Comparison of ENCODE assay signal across 17 cellular contexts in genomic region chr15:66043264-66043663, GRCh38.
A peak's percentile ranks its signal among the peaks of the same experiment; 100 is the strongest.
DNase-seq lines count a peak whose midpoint lies in the region; TF ChIP-seq lines count a peak whose summit lies in the region.
"Had no signal": no experiment of that assay in that cellular context is flagged by ENCODE, and none has a peak within 500 bp of the region (broad histone marks: within the 10 kb centered on the region; RNA-seq: fewer than 3 reads in every experiment).

No MANE protein-coding gene starts in this region.

- CTCF ChIA-PET in GM10248 (lab: Yijun Ruan, JAX), result no interaction called here

- TF ChIP-seq CTCF in GM10248 (IDR thresholded peaks at IDR 0.05; ENCODE audit: control extremely low read depth, extremely low read depth, low read depth, missing control alignments), result no peak

- no peak overlapping the region for H3K4me3 ChIP-seq in iPS-20b (ENCODE audit: low read length)
- H3K4me3 ChIP-seq: esophagus squamous epithelium had no signal

- peak overlapping the region; percentile 1 for H3K27ac ChIP-seq in iPS-20b (ENCODE audit: low read length)
- H3K27ac ChIP-seq: esophagus squamous epithelium had no signal

- H3K4me1 ChIP-seq in iPS-20b (ENCODE audit: insufficient read depth, low read length), result peaks cover 35% of the 10 kb centered on the region
- H3K4me1 ChIP-seq: esophagus squamous epithelium had no signal

- DNase-seq in DMS 273 treated with DMSO at 0.1 percent for 48 hours (lab: John Stamatoyannopoulos, UW) (peak; percentile 43), HuH-7.5 (ENCODE audit: low spot score) (peak; percentile 57), NCI-H774 (lab: John Stamatoyannopoulos, UW) (peak; percentile 67), islet precursor cell (no peak), iPS-NIHi11 (ENCODE audit: low spot score) (no peak), activated T-cell treated with anti-CD3 and anti-CD28 coated beads for 4 hours (no peak), GM10248 (ENCODE audit: extremely low spot score) (no peak)
- DNase-seq: activated CD4-positive, alpha-beta memory T cell treated with anti-CD3 and anti-CD28 coated beads for 36 hours; activated naive CD4-positive, alpha-beta T cell treated with anti-CD3 and anti-CD28 coated beads for 36 hours; CD4-positive, CD25-positive, alpha-beta regulatory T cell; effector CD8-positive, alpha-beta T cell; esophagus squamous epithelium; NCI-H1436; NCI-H345; Right ventricle myocardium superior; stimulated activated CD4-positive, alpha-beta T cell treated with anti-CD3 and anti-CD28 coated beads, Interleukin-15, amount 100 ng/mL, for 24 hours had no signal

- no peaks in the 10 kb centered on the region for H3K9me3 ChIP-seq in iPS-20b (ENCODE audit: insufficient read depth, low read depth, low read length)
- H3K9me3 ChIP-seq: esophagus squamous epithelium had no signal

- H3K9ac ChIP-seq in iPS-20b (ENCODE audit: low read depth, low read length), result peak overlapping the region; percentile 4; the same call in 1 of the 2 replicates

- POLR2A ChIA-PET in GM10248 (lab: Yijun Ruan, JAX), result no interaction called here

- H3K36me3 ChIP-seq in iPS-20b (ENCODE audit: insufficient read depth, low read depth, low read length), result no peaks in the 10 kb centered on the region
- H3K36me3 ChIP-seq: esophagus squamous epithelium had no signal

- no peaks in the 10 kb centered on the region for H3K27me3 ChIP-seq in iPS-20b (ENCODE audit: insufficient read depth, low read length)

Comparison
In these comparisons a context has a peak if more than half of its experiments do, and no peak if none do; other contexts are left out.
1. DNase-seq: peak in DMS 273 treated with DMSO at 0.1 percent for 48 hours (single experiment), HuH-7.5 (single experiment) and NCI-H774 (single experiment); none in islet precursor cell (single experiment), iPS-NIHi11 (single experiment), activated T-cell treated with anti-CD3 and anti-CD28 coated beads for 4 hours (single experiment) and GM10248 (single experiment).